ENCODE assay signal across 14 cellular contexts in genomic region chr4:38681283-38682066, GRCh38. TPM values are rescaled to one million over a fixed set of nuclear protein-coding genes. Genes with fewer than 3 reads are reported as not detected.
DNase-seq lines count a peak whose midpoint lies in the region; TF ChIP-seq lines count a peak whose summit lies in the region.
"Had no signal": no experiment of that assay in that cellular context is flagged by ENCODE, and none has a peak within 500 bp of the region (broad histone marks: within the 10 kb centered on the region; RNA-seq: fewer than 3 reads in every experiment).

No MANE protein-coding gene starts in this region.

- peak overlapping the region; percentile 19 for H3K4me3 Mint-ChIP-seq in activated naive CD4-positive, alpha-beta T cell treated with anti-CD3 and anti-CD28 coated beads, Interleukin-2, amount 50 U/mL, for 24 hours
- H3K4me3 Mint-ChIP-seq in endodermal cell: no peak overlapping the region
- no peak overlapping the region for H3K4me3 Mint-ChIP-seq in mesothelial cell of epicardium
- H3K4me3 Mint-ChIP-seq in type B pancreatic cell: no peak overlapping the region
- H3K4me3 Mint-ChIP-seq: activated CD4-positive, alpha-beta T cell treated with anti-CD3 and anti-CD28 coated beads for 36 hours had no signal

- H3K4me1 ChIP-seq in endodermal cell (ENCODE audit: control insufficient read depth, insufficient read depth, low read length): no peaks in the 10 kb centered on the region
- peaks cover 0 to 99% (median 57%) of the 10 kb centered on the region in 4 donors for H3K4me1 ChIP-seq in tibial nerve

- no peak for DNase-seq in activated naive CD4-positive, alpha-beta T cell (lab: John Stamatoyannopoulos, UW)
- peak; percentile 34 for DNase-seq in endodermal cell
- DNase-seq in mesothelial cell of epicardium (ENCODE audit: low spot score in 2 of 2, unreplicated experiment in 2 of 2): no peak
- DNase-seq in type B pancreatic cell (ENCODE audit: extremely low spot score, unreplicated experiment): no peak
- DNase-seq in COR-L47 (lab: John Stamatoyannopoulos, UW): no peak
- no peak for DNase-seq in tibial nerve (ENCODE audit: low spot score in 2 of 2)
- DNase-seq in NCI-H1092 (lab: John Stamatoyannopoulos, UW): no peak
- DNase-seq: activated CD4-positive, alpha-beta T cell treated with anti-CD3 and anti-CD28 coated beads for 36 hours; activated gamma-delta T cell treated with Interleukin-2 at 50 U/mL for 16 hours; hypothalamus; mesendoderm; trophoblast cell had no signal

- TF ChIP-seq POLR2A in tibial nerve (IDR thresholded peaks at IDR 0.05): no peak

- H3K27ac ChIP-seq in endodermal cell (ENCODE audit: low read depth, low read length) (no peak overlapping the region), tibial nerve (peak overlapping the region in 2 of 4 donors; percentile 53 to 73)
- H3K27ac ChIP-seq: A549 had no signal

- H3K27me3 Mint-ChIP-seq in activated naive CD4-positive, alpha-beta T cell treated with anti-CD3 and anti-CD28 coated beads, Interleukin-2, amount 50 U/mL, for 24 hours: no peaks in the 10 kb centered on the region
- H3K27me3 Mint-ChIP-seq in endodermal cell (ENCODE audit: insufficient read depth): no peaks in the 10 kb centered on the region
- no peaks in the 10 kb centered on the region for H3K27me3 Mint-ChIP-seq in mesothelial cell of epicardium (ENCODE audit: low read depth)
- no peaks in the 10 kb centered on the region for H3K27me3 Mint-ChIP-seq in type B pancreatic cell
- H3K27me3 Mint-ChIP-seq: activated CD4-positive, alpha-beta T cell treated with anti-CD3 and anti-CD28 coated beads for 36 hours had no signal

- H3K9me3 ChIP-seq in endodermal cell (ENCODE audit: control insufficient read depth, low read length): peaks cover 6% of the 10 kb centered on the region
- no peaks in the 10 kb centered on the region for H3K9me3 ChIP-seq in tibial nerve
- H3K9me3 ChIP-seq: A549 had no signal

- 96 to 97% methylated on average over 12 of the region's 12 CpGs for WGBS in endodermal cell (ENCODE audit: insufficient coverage in 1 of 2, insufficient read length in 1 of 2), 2 experiments
- 52 to 56% methylated on average over 12 of the region's 12 CpGs for WGBS in tibial nerve, 2 donors

- peaks cover 85% of the 10 kb centered on the region for H3K4me1 Mint-ChIP-seq in activated naive CD4-positive, alpha-beta T cell treated with anti-CD3 and anti-CD28 coated beads, Interleukin-2, amount 50 U/mL, for 24 hours
- peaks cover 10% of the 10 kb centered on the region for H3K4me1 Mint-ChIP-seq in endodermal cell
- peaks cover 27% of the 10 kb centered on the region for H3K4me1 Mint-ChIP-seq in mesothelial cell of epicardium
- H3K4me1 Mint-ChIP-seq in type B pancreatic cell (ENCODE audit: unreplicated experiment): peaks cover 34% of the 10 kb centered on the region

- TF ChIP-seq CTCF in endodermal cell (conservative IDR thresholded peaks at IDR 0.05) (no peak), mesothelial cell of epicardium (IDR thresholded peaks at IDR 0.05; ENCODE audit: unreplicated experiment) (no peak), type B pancreatic cell (conservative IDR thresholded peaks at IDR 0.05) (no peak), tibial nerve (IDR thresholded peaks at IDR 0.05) (no peak)

- H3K4me3 ChIP-seq in endodermal cell (ENCODE audit: low read length): no peak overlapping the region
- no peak overlapping the region for H3K4me3 ChIP-seq in tibial nerve
- H3K4me3 ChIP-seq: A549 had no signal

- peaks cover 52% of the 10 kb centered on the region for H3K36me3 ChIP-seq in endodermal cell (ENCODE audit: control insufficient read depth, insufficient read depth, low read length)
- peaks cover 0 to 21% (median 0%) of the 10 kb centered on the region in 3 donors for H3K36me3 ChIP-seq in tibial nerve

- H3K9me3 Mint-ChIP-seq in activated naive CD4-positive, alpha-beta T cell treated with anti-CD3 and anti-CD28 coated beads, Interleukin-2, amount 50 U/mL, for 24 hours: no peaks in the 10 kb centered on the region
- H3K9me3 Mint-ChIP-seq in endodermal cell (no peaks in the 10 kb centered on the region), mesothelial cell of epicardium (peaks cover 5% of the 10 kb centered on the region), type B pancreatic cell (no peaks in the 10 kb centered on the region)

- H3K27ac Mint-ChIP-seq in activated naive CD4-positive, alpha-beta T cell treated with anti-CD3 and anti-CD28 coated beads, Interleukin-2, amount 50 U/mL, for 24 hours: peak overlapping the region; percentile 92
- H3K27ac Mint-ChIP-seq in endodermal cell (peak overlapping the region; percentile 33), mesothelial cell of epicardium (peak overlapping the region; percentile 90), type B pancreatic cell (peak overlapping the region; percentile 66)

- peaks cover 15% of the 10 kb centered on the region for H3K36me3 Mint-ChIP-seq in activated naive CD4-positive, alpha-beta T cell treated with anti-CD3 and anti-CD28 coated beads, Interleukin-2, amount 50 U/mL, for 24 hours
- peaks cover 53% of the 10 kb centered on the region for H3K36me3 Mint-ChIP-seq in endodermal cell (ENCODE audit: low read depth)
- H3K36me3 Mint-ChIP-seq in mesothelial cell of epicardium: peaks cover 31% of the 10 kb centered on the region
- H3K36me3 Mint-ChIP-seq in type B pancreatic cell: peaks cover 51% of the 10 kb centered on the region

- H3K9ac ChIP-seq in endodermal cell (ENCODE audit: extremely low read depth, low read length, poor library complexity, severe bottlenecking): no peak overlapping the region

- H3K27me3 ChIP-seq in endodermal cell (ENCODE audit: control insufficient read depth, insufficient read depth, low read length, poor library complexity, severe bottlenecking): no peaks in the 10 kb centered on the region
- no peaks in the 10 kb centered on the region for H3K27me3 ChIP-seq in tibial nerve

- no peak for TF ChIP-seq EP300 in tibial nerve (IDR thresholded peaks at IDR 0.05)

RNA-seq across cellular contexts. Expression of gene KLF3, which starts 17.5 kb away (rescaled TPM):
- total RNA-seq in endodermal cell: 10 to 100 TPM; 20.7 to 28.2 TPM
- 38.0 TPM for polyA plus RNA-seq in endodermal cell (2013, experiment 1 of 2)
- polyA plus RNA-seq in endodermal cell (2013, experiment 2 of 2): 38.5 TPM
- total RNA-seq in mesothelial cell of epicardium: 60.9 to 63.1 TPM (median 61.0 TPM) in 3 replicates
- total RNA-seq in type B pancreatic cell (ENCODE audit: low replicate concordance): 62.0 and 106 TPM in 2 replicates
- total RNA-seq in tibial nerve: 10 to 100 TPM; 36.3 to 70.1 (median 38.4) TPM

Comparison
In these comparisons a context has a peak if more than half of its experiments do, and no peak if none do; other contexts are left out.
1. H3K27ac Mint-ChIP-seq: peak in every context shown above with its lines; median percentile 92 in activated naive CD4-positive, alpha-beta T cell treated with anti-CD3 and anti-CD28 coated beads, Interleukin-2, amount 50 U/mL, for 24 hours; 90 in mesothelial cell of epicardium; 66 in type B pancreatic cell; 33 in endodermal cell.